ENCODE assay signal across 8 cellular contexts in the genomic region with DNA sequence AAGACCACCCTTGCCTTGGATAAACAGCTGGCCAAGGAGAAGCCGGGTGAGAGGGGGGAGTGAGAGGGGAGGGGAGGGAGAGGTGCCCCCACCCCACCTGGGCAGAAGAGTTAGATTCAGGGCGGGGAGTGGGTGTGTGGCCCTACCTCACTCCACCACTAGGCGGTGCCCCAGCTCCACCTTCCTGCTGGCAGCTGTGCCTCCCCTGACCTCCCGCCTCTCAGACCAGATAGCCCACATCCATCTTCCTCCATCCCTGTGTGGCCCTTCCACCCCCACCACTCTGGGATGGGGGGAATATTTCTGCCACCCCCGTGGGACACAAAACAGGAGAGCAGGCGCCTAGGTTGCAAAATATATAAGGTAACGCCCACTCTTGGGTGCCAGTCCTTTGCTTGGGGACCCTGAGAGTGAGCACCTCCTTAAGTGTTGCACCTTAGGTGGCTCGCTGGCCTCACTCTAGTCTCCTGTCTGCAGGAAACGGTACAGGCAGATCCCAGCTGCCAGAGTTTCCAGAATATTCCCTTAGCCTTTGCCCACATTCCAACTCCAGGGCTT. TPM values are rescaled to one million over a fixed set of nuclear protein-coding genes. Genes with fewer than 3 reads are reported as not detected.
DNase-seq lines count a peak whose midpoint lies in the region; ATAC-seq and TF ChIP-seq lines count a peak whose summit lies in the region.

No MANE protein-coding gene starts in this region.

- H3K9me3 Mint-ChIP-seq in activated CD4-positive, alpha-beta T cell treated with anti-CD3 and anti-CD28 coated beads, Interleukin-2, amount 10 ng/mL, durations not matched to agents 24 days and 14 days, result no peaks in the 10 kb centered on the region
- peaks cover 0 to 2% (median 0%) of the 10 kb centered on the region in 7 donors for H3K9me3 Mint-ChIP-seq in naive B cell

- TF ChIP-seq CTCF in uterus (IDR thresholded peaks at IDR 0.05), result peak; percentile 38 to 66 (median 54)

- peaks cover 17% of the 10 kb centered on the region for H3K36me3 Mint-ChIP-seq in activated CD4-positive, alpha-beta T cell treated with anti-CD3 and anti-CD28 coated beads, Interleukin-2, amount 10 ng/mL, durations not matched to agents 24 days and 14 days (ENCODE audit: low read depth)
- H3K36me3 Mint-ChIP-seq in naive B cell, result peaks cover 6 to 28% of the 10 kb centered on the region in 2 donors

- no peaks in the 10 kb centered on the region for H3K27me3 ChIP-seq in uterus

- H3K4me3 Mint-ChIP-seq in activated CD4-positive, alpha-beta T cell treated with anti-CD3 and anti-CD28 coated beads, Interleukin-2, amount 10 ng/mL, durations not matched to agents 24 days and 14 days, result no peak overlapping the region
- no peak overlapping the region for H3K4me3 Mint-ChIP-seq in naive B cell

- DNase-seq in DMS53 (lab: John Stamatoyannopoulos, UW), result peak; percentile 74
- no peak for DNase-seq in DMS53 treated with DMSO at 0.1 percent for 48 hours (lab: John Stamatoyannopoulos, UW; ENCODE audit: unreplicated experiment)
- peak; percentile 63 for DNase-seq in NAMALWA (ENCODE audit: low spot score)
- DNase-seq in activated CD4-positive, alpha-beta T cell treated with anti-CD3 and anti-CD28 coated beads, Interleukin-2, amount 10 ng/mL, durations not matched to agents 24 days and 14 days, result peak; percentile 86
- peak; percentile 14 for DNase-seq in effector CD8-positive, alpha-beta T cell (lab: John Stamatoyannopoulos, UW)
- DNase-seq in naive B cell, result peak; percentile 40
- peak in 1 of 2 donors; percentile 56 for DNase-seq in uterus
- no peak for DNase-seq in SKM-1 treated with dmso at 0.1 percent for 144 hours (lab: John Stamatoyannopoulos, UW; ENCODE audit: unreplicated experiment)

- H3K9me3 ChIP-seq in uterus, result no peaks in the 10 kb centered on the region

- H3K27ac Mint-ChIP-seq in activated CD4-positive, alpha-beta T cell treated with anti-CD3 and anti-CD28 coated beads, Interleukin-2, amount 10 ng/mL, durations not matched to agents 24 days and 14 days, result no peak overlapping the region
- peak overlapping the region in 1 of 6 donors; percentile 72 for H3K27ac Mint-ChIP-seq in naive B cell

- H3K4me3 ChIP-seq in uterus, result no peak overlapping the region

- H3K27me3 Mint-ChIP-seq in activated CD4-positive, alpha-beta T cell treated with anti-CD3 and anti-CD28 coated beads, Interleukin-2, amount 10 ng/mL, durations not matched to agents 24 days and 14 days, result no peaks in the 10 kb centered on the region
- no peaks in the 10 kb centered on the region for H3K27me3 Mint-ChIP-seq in naive B cell

- peaks cover 0 to 6% of the 10 kb centered on the region in 2 donors for H3K4me1 ChIP-seq in uterus

- no peaks in the 10 kb centered on the region for H3K36me3 ChIP-seq in uterus

- intact Hi-C loops in activated CD4-positive, alpha-beta T cell treated with anti-CD3 and anti-CD28 coated beads, Interleukin-2, amount 10 ng/mL, durations not matched to agents 24 days and 14 days (cut with micrococcal nuclease), result loop anchor here (5.0 kb wide), 1 partner anchor 97 kb away; no protein-coding TSS in a partner anchor
- intact Hi-C loops in uterus (cut with DNase I; ENCODE audit: low total_unique reads), result loop anchor here (2.0 to 10.0 kb wide), 2 partner anchors 263 to 415 kb away; no protein-coding TSS in a partner anchor

- ATAC-seq in naive B cell (ENCODE audit: low read depth in 2 of 2), result peak; percentile 58 to 70

- no peak overlapping the region for H3K27ac ChIP-seq in uterus

- H3K4me1 Mint-ChIP-seq in activated CD4-positive, alpha-beta T cell treated with anti-CD3 and anti-CD28 coated beads, Interleukin-2, amount 10 ng/mL, durations not matched to agents 24 days and 14 days, result no peaks in the 10 kb centered on the region
- H3K4me1 Mint-ChIP-seq in naive B cell, result peaks cover 0 to 9% (median 6%) of the 10 kb centered on the region in 3 donors

- no peak for TF ChIP-seq POLR2A in uterus (IDR thresholded peaks at IDR 0.05)

RNA-seq across cellular contexts. Expression of a gene that starts 13.8 kb away (rescaled TPM):
- 0.49 and 1.2 TPM in 2 replicates for total RNA-seq in activated CD4-positive, alpha-beta T cell treated with anti-CD3 and anti-CD28 coated beads, Interleukin-2, amount 10 ng/mL, durations not matched to agents 24 days and 14 days
- polyA plus RNA-seq in naive B cell (ENCODE audit: low read depth in 6 of 6), result not detected
- 100 to 1,000 TPM in 1 of 4 donors, 10 to 100 TPM in 3; 72.0 to 198 (median 82.9) TPM for total RNA-seq in uterus

RNA-seq across cellular contexts. Expression of a gene that starts 45.9 kb away (rescaled TPM):
- 222 and 230 TPM in 2 replicates for total RNA-seq in activated CD4-positive, alpha-beta T cell treated with anti-CD3 and anti-CD28 coated beads, Interleukin-2, amount 10 ng/mL, durations not matched to agents 24 days and 14 days
- 100 to 1,000 TPM; 128 to 360 (median 285) TPM for polyA plus RNA-seq in naive B cell (ENCODE audit: low read depth in 6 of 6)
- total RNA-seq in uterus, result 100 to 1,000 TPM; 116 to 555 (median 444) TPM

Comparison
In these comparisons a context has a peak if more than half of its experiments do, and no peak if none do; other contexts are left out.
1. DNase-seq: peak in DMS53 (single experiment), NAMALWA (single experiment), activated CD4-positive, alpha-beta T cell treated with anti-CD3 and anti-CD28 coated beads, Interleukin-2, amount 10 ng/mL, durations not matched to agents 24 days and 14 days (single experiment), effector CD8-positive, alpha-beta T cell (single experiment) and naive B cell (single experiment); none in DMS53 treated with DMSO at 0.1 percent for 48 hours (single experiment) and SKM-1 treated with dmso at 0.1 percent for 144 hours (single experiment).
2. RNA of a gene that starts 13.8 kb away (total RNA-seq): 72.0 to 198 TPM in uterus; 0.49 to 1.2 TPM in activated CD4-positive, alpha-beta T cell treated with anti-CD3 and anti-CD28 coated beads, Interleukin-2, amount 10 ng/mL, durations not matched to agents 24 days and 14 days; every median in the first group is over 10 times any median in the second.